Comparison of ENCODE assay signal across 8 cellular contexts in the genomic region with DNA sequence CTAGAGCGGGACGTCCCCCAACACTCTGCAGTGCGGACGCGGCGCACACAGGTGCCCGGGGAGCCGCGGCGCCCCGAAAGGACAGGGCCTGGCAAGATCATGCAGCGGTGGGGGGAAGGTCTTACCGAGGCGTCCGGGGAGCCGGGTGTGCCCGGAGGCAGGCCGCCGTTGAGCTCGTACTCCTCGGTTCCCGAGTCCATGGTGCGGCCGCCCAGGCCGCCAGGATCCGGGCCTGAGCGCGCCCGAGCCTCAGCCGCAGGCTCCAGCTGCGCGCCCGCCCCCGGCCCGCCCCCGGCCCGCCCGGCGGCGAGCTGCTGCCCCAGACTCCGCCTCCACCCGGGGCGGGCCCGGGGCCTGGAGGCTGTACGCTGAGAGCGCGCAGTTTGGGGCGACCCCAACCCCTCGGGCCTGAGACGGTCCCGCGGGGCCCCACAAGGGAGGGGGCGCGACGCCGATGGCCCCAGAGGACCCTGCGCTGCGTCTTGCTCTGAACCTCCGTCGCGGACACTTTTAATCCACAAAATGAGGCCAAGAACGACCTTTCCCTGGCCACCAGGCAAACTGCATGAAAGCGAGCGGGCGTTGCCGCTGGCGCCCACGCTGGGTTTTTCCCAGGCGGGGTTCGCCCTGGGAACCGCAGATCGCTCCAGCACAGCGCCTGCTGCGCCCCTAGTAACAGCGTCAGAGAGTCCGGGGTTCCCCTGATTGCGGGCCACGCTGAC. TPM values are rescaled to one million over a fixed set of nuclear protein-coding genes. Genes with fewer than 3 reads are reported as not detected.
DNase-seq lines count a peak whose midpoint lies in the region; ATAC-seq lines count a peak whose summit lies in the region.

A gene with protein sequence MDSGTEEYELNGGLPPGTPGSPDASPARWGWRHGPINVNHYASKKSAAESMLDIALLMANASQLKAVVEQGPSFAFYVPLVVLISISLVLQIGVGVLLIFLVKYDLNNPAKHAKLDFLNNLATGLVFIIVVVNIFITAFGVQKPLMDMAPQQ (minus strand): TSS at position 234 of the 722 bp plus-strand sequence. CDS start 34 bp downstream, at position 200.

- CTCF ChIA-PET in activated CD4-positive, alpha-beta memory T cell treated with anti-CD3 and anti-CD28 coated beads for 36 hours (lab: Charles Lee), result interaction anchor here (0.9 to 1.6 kb wide), 3 partner anchors 23 to 74 kb away, joined by 3 to 10 read pairs (median 6); no protein-coding TSS in a partner anchor

- H3K9me3 Mint-ChIP-seq in activated CD4-positive, alpha-beta memory T cell treated with anti-CD3 and anti-CD28 coated beads for 36 hours, result peaks cover 4% of the 10 kb centered on the region

- intact Hi-C loops in activated CD4-positive, alpha-beta memory T cell treated with anti-CD3 and anti-CD28 coated beads for 36 hours (cut with micrococcal nuclease), result loop anchor here (1.0 to 2.0 kb wide), 4 partner anchors 12 to 73 kb away; a partner anchor contains a TSS

- peaks cover 13% of the 10 kb centered on the region for H3K36me3 Mint-ChIP-seq in activated CD4-positive, alpha-beta memory T cell treated with anti-CD3 and anti-CD28 coated beads for 36 hours

- H3K4me3 Mint-ChIP-seq in activated CD4-positive, alpha-beta memory T cell treated with anti-CD3 and anti-CD28 coated beads for 36 hours, result peak within 1 kb of the TSS; percentile 94

- POLR2A ChIA-PET in activated CD4-positive, alpha-beta memory T cell treated with anti-CD3 and anti-CD28 coated beads for 36 hours (lab: Charles Lee), result interaction anchor here (0.6 to 2.1 kb wide), 11 partner anchors 10 to 172 kb away, joined by 3 to 10 read pairs (median 6); no protein-coding TSS in a partner anchor

- H3K27ac Mint-ChIP-seq in activated CD4-positive, alpha-beta memory T cell treated with anti-CD3 and anti-CD28 coated beads for 36 hours, result peak within 1 kb of the TSS; percentile 89

- peaks cover 60% of the 10 kb centered on the region for H3K4me1 Mint-ChIP-seq in activated CD4-positive, alpha-beta memory T cell treated with anti-CD3 and anti-CD28 coated beads for 36 hours (ENCODE audit: low read depth)

- ATAC-seq in HG02623 (IDR thresholded peaks at IDR 0.05; ENCODE audit: unreplicated experiment), result peak; percentile 67

- H3K27me3 Mint-ChIP-seq in activated CD4-positive, alpha-beta memory T cell treated with anti-CD3 and anti-CD28 coated beads for 36 hours, result no peaks in the 10 kb centered on the region

- peak; percentile 71 for DNase-seq in NCI-H82 (lab: John Stamatoyannopoulos, UW)
- no peak for DNase-seq in NCI-H82 treated with DMSO at 0.1 percent for 48 hours (lab: John Stamatoyannopoulos, UW; ENCODE audit: unreplicated experiment)
- DNase-seq in NCI-H146 treated with DMSO at 0.1 percent for 48 hours (lab: John Stamatoyannopoulos, UW; ENCODE audit: unreplicated experiment), result peak; percentile 26
- DNase-seq in activated CD4-positive, alpha-beta memory T cell treated with anti-CD3 and anti-CD28 coated beads for 36 hours, result peak; percentile 94
- DNase-seq in ecto neural progenitor cell (ENCODE audit: low spot score), result peak; percentile 83
- DNase-seq in medulla oblongata (ENCODE audit: extremely low spot score), result peak; percentile 82
- DNase-seq in stimulated activated CD8-positive, alpha-beta memory T cell treated with anti-CD3 and anti-CD28 coated beads, Interleukin-12 subunit alpha, Interleukin-12 subunit beta, amount 100 ng/mL, for 24 hours (ENCODE audit: extremely low read depth), result peak; percentile 72

RNA-seq across cellular contexts. Expression of the gene that starts here (rescaled TPM):
- total RNA-seq in activated CD4-positive, alpha-beta memory T cell treated with anti-CD3 and anti-CD28 coated beads for 36 hours, result 10 to 100 TPM; 77.9 to 82.0 TPM
